Comparison of ENCODE assay signal across 9 cellular contexts in genomic region chr11:1837171-1838076, GRCh38. TPM values are rescaled to one million over a fixed set of nuclear protein-coding genes. Genes with fewer than 3 reads are reported as not detected.
DNase-seq lines count a peak whose midpoint lies in the region; ATAC-seq and TF ChIP-seq lines count a peak whose summit lies in the region.
"Had no signal": no experiment of that assay in that cellular context is flagged by ENCODE, and none has a peak within 500 bp of the region (broad histone marks: within the 10 kb centered on the region; RNA-seq: fewer than 3 reads in every experiment).

No MANE protein-coding gene starts in this region.

- no peaks in the 10 kb centered on the region for H3K36me3 Mint-ChIP-seq in stimulated activated memory B cell treated with anti-CD40 and anti-IgM and Interleukin-4, amounts not matched to agents 10 μg/mL and 1 μg/mL and 100 μg/mL, for 72 hours
- H3K36me3 Mint-ChIP-seq: activated naive CD4-positive, alpha-beta T cell treated with anti-CD3 and anti-CD28 coated beads, Interleukin-2, amount 50 U/mL, for 24 hours had no signal

- peak; percentile 86 for TF ChIP-seq CTCF in DOHH2 (IDR thresholded peaks at IDR 0.05; ENCODE audit: low read depth, low read length, poor library complexity, severe bottlenecking)

- peaks cover 20% of the 10 kb centered on the region for H3K27me3 Mint-ChIP-seq in stimulated activated memory B cell treated with anti-CD40 and anti-IgM and Interleukin-4, amounts not matched to agents 10 μg/mL and 1 μg/mL and 100 μg/mL, for 72 hours
- H3K27me3 Mint-ChIP-seq: activated naive CD4-positive, alpha-beta T cell treated with anti-CD3 and anti-CD28 coated beads, Interleukin-2, amount 50 U/mL, for 24 hours had no signal

- H3K4me3 Mint-ChIP-seq in stimulated activated memory B cell treated with anti-CD40 and anti-IgM and Interleukin-4, amounts not matched to agents 10 μg/mL and 1 μg/mL and 100 μg/mL, for 72 hours: no peak overlapping the region
- H3K4me3 Mint-ChIP-seq: activated naive CD4-positive, alpha-beta T cell treated with anti-CD3 and anti-CD28 coated beads, Interleukin-2, amount 50 U/mL, for 24 hours had no signal

- no peaks in the 10 kb centered on the region for H4K20me1 ChIP-seq in DOHH2 (ENCODE audit: control insufficient read depth, insufficient read depth, low read depth, low read length)

- H3K9me3 Mint-ChIP-seq in stimulated activated memory B cell treated with anti-CD40 and anti-IgM and Interleukin-4, amounts not matched to agents 10 μg/mL and 1 μg/mL and 100 μg/mL, for 72 hours: no peaks in the 10 kb centered on the region
- H3K9me3 Mint-ChIP-seq: activated naive CD4-positive, alpha-beta T cell treated with anti-CD3 and anti-CD28 coated beads, Interleukin-2, amount 50 U/mL, for 24 hours had no signal

- H3K36me3 ChIP-seq in DOHH2 (ENCODE audit: control insufficient read depth, low read length): no peaks in the 10 kb centered on the region

- peak; percentile 92 for DNase-seq in NAMALWA (ENCODE audit: low spot score)
- peak; percentile 57 to 61 for DNase-seq in activated CD4-positive, alpha-beta T cell treated with anti-CD3 and anti-CD28 coated beads, Interleukin-2, amount 50 U/mL, for 24 hours (ENCODE audit: low read depth in 1 of 2, low spot score in 1 of 2)
- peak; percentile 86 for DNase-seq in ecto neural progenitor cell (ENCODE audit: low spot score)
- peak; percentile 78 for DNase-seq in myocyte (ENCODE audit: low read depth)

- peaks cover 30% of the 10 kb centered on the region for H3K4me1 ChIP-seq in DOHH2 (ENCODE audit: control insufficient read depth, low read length)

- H3K4me2 ChIP-seq in DOHH2 (ENCODE audit: low read length): peak overlapping the region; percentile 42

- peak overlapping the region; percentile 24 for H3K27ac Mint-ChIP-seq in stimulated activated memory B cell treated with anti-CD40 and anti-IgM and Interleukin-4, amounts not matched to agents 10 μg/mL and 1 μg/mL and 100 μg/mL, for 72 hours
- H3K27ac Mint-ChIP-seq: activated naive CD4-positive, alpha-beta T cell treated with anti-CD3 and anti-CD28 coated beads, Interleukin-2, amount 50 U/mL, for 24 hours had no signal

- H3K4me3 ChIP-seq in DOHH2 (ENCODE audit: low read length): no peak overlapping the region

- no peaks in the 10 kb centered on the region for H3K79me2 ChIP-seq in DOHH2 (ENCODE audit: control insufficient read depth, low read length)

- no peaks in the 10 kb centered on the region for H3K9me3 ChIP-seq in DOHH2 (ENCODE audit: control insufficient read depth, insufficient read depth, low read length)

- no peaks in the 10 kb centered on the region for H3F3A ChIP-seq in DOHH2 (ENCODE audit: control insufficient read depth, insufficient read depth)

- H3K27me3 ChIP-seq in DOHH2 (ENCODE audit: control insufficient read depth, low read length): 0 out of 2 replicates have a peak, but pooled peaks cover 3% of the 10 kb centered on the region

- no peak overlapping the region for H3K27ac ChIP-seq in DOHH2 (ENCODE audit: low read depth, low read length)

- H3K9me2 ChIP-seq in DOHH2 (replicated peaks; ENCODE audit: control insufficient read depth, low read length): no peaks in the 10 kb centered on the region

- ATAC-seq in GM21529 (IDR thresholded peaks at IDR 0.05; ENCODE audit: unreplicated experiment): peak; percentile 52
- ATAC-seq in stimulated activated memory B cell treated with anti-CD40 and anti-IgM and Interleukin-4, amounts not matched to agents 10 μg/mL and 1 μg/mL and 100 μg/mL, for 72 hours: peak; percentile 75
- no peak for ATAC-seq in HG02610 (IDR thresholded peaks at IDR 0.05; ENCODE audit: unreplicated experiment)

- H3K4me1 Mint-ChIP-seq in stimulated activated memory B cell treated with anti-CD40 and anti-IgM and Interleukin-4, amounts not matched to agents 10 μg/mL and 1 μg/mL and 100 μg/mL, for 72 hours: peaks cover 30% of the 10 kb centered on the region

RNA-seq across cellular contexts. Expression of gene TNNI2, which starts 1.4 kb away (rescaled TPM):
- 429 and 432 TPM in 2 replicates for total RNA-seq in myocyte
- polyA plus RNA-seq in myocyte (2012): 153 TPM

RNA-seq across cellular contexts. Expression of gene SYT8, which starts 2.6 kb away (rescaled TPM):
- 0.59 and 2.8 TPM in 2 replicates for total RNA-seq in myocyte
- 5.5 TPM for polyA plus RNA-seq in myocyte (2012)

RNA-seq across cellular contexts. Expression of gene LSP1, which starts 15.5 kb away (rescaled TPM):
- 407 and 468 TPM in 2 replicates for total RNA-seq in myocyte
- 192 TPM for polyA plus RNA-seq in myocyte (2012)

RNA-seq across cellular contexts. Expression of gene PRR33, which starts 54.3 kb away (rescaled TPM):
- total RNA-seq in myocyte: 1.4 and 3.9 TPM in 2 replicates
- 5.2 TPM for polyA plus RNA-seq in myocyte (2012)
